ENCODE assay signal across 31 cellular contexts in the genomic region with DNA sequence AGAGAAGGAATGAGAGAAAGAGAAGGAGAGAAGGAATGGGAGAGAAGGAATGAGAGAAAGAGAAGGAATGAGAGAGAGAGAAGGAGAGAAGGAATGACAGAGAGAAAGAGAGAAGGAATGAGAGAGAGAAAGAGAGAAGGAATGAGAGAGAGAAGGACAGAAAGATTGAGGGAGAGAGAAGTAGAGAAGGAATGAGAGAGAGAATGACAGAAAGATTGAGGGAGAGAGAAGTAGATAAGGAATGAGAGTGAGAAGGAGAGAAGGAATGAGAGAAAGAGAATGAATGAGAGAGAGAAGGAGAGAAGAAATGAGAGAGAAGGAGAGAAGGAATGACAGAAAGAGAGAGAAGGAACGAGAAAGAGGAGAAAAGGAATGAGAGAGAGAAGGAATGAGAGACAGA. TPM values are rescaled to one million over a fixed set of nuclear protein-coding genes. Genes with fewer than 3 reads are reported as not detected.
"Had no signal": no experiment of that assay in that cellular context is flagged by ENCODE, and none has a peak within 500 bp of the region (broad histone marks: within the 10 kb centered on the region; RNA-seq: fewer than 3 reads in every experiment).

No MANE protein-coding gene starts in this region.

- H3K4me1 Mint-ChIP-seq: activated CD4-positive, alpha-beta memory T cell treated with anti-CD3 and anti-CD28 coated beads, Interleukin-2, amount 10 ng/mL, durations not matched to agents 7 days and 5 days; activated CD4-positive, alpha-beta T cell treated with anti-CD3 and anti-CD28 coated beads, Interleukin-2, amount 10 ng/mL, durations not matched to agents 7 days and 5 days; activated CD8-positive, alpha-beta memory T cell treated with anti-CD3 and anti-CD28 coated beads, Interleukin-2, amount 10 ng/mL, durations not matched to agents 7 days and 5 days; mesothelial cell of epicardium had no signal

- H3K4me3 Mint-ChIP-seq: activated CD4-positive, alpha-beta memory T cell treated with anti-CD3 and anti-CD28 coated beads, Interleukin-2, amount 10 ng/mL, durations not matched to agents 7 days and 5 days; activated CD4-positive, alpha-beta T cell treated with anti-CD3 and anti-CD28 coated beads, Interleukin-2, amount 10 ng/mL, durations not matched to agents 7 days and 5 days; activated CD8-positive, alpha-beta memory T cell treated with anti-CD3 and anti-CD28 coated beads, Interleukin-2, amount 10 ng/mL, durations not matched to agents 7 days and 5 days; activated naive CD8-positive, alpha-beta T cell treated with anti-CD3 and anti-CD28 coated beads, Interleukin-2, amount 50 U/mL, for 24 hours; mesothelial cell of epicardium; stimulated activated memory B cell treated with anti-CD40 and anti-IgM and Interleukin-4, amounts not matched to agents 10 μg/mL and 1 μg/mL and 100 μg/mL, for 72 hours; stimulated activated naive CD8-positive, alpha-beta T cell treated with anti-CD3 and anti-CD28 coated beads, Interleukin-15, amount 100 ng/mL, for 72 hours; T-helper 1 cell treated with Interleukin-12 subunit alpha and Interleukin-12 subunit beta and Interleukin-4 antibody, amounts not matched to agents 30 μg/mL and 1 μg/mL, for 36 hours had no signal

- H3K36me3 Mint-ChIP-seq: mesothelial cell of epicardium; stimulated activated memory B cell treated with anti-CD40 and anti-IgM and Interleukin-4, amounts not matched to agents 10 μg/mL and 1 μg/mL and 100 μg/mL, for 72 hours had no signal

- ATAC-seq: activated CD8-positive, alpha-beta memory T cell treated with anti-CD3 and anti-CD28 coated beads, Interleukin-2, amount 10 ng/mL, durations not matched to agents 7 days and 5 days; activated naive CD8-positive, alpha-beta T cell treated with anti-CD3 and anti-CD28 coated beads, Interleukin-2, amount 50 U/mL, for 24 hours; stimulated activated memory B cell treated with anti-CD40 and anti-IgM and Interleukin-4, amounts not matched to agents 10 μg/mL and 1 μg/mL and 100 μg/mL, for 72 hours; stimulated activated naive CD8-positive, alpha-beta T cell treated with anti-CD3 and anti-CD28 coated beads, Interleukin-15, amount 100 ng/mL, for 72 hours had no signal

- H3K27me3 Mint-ChIP-seq: activated CD4-positive, alpha-beta T cell treated with anti-CD3 and anti-CD28 coated beads, Interleukin-2, amount 10 ng/mL, durations not matched to agents 7 days and 5 days had no signal

- H3K27ac ChIP-seq: thyroid gland, upper lobe of left lung, vagina, WERI-Rb-1 had no signal

- H3K27ac Mint-ChIP-seq: activated CD4-positive, alpha-beta memory T cell treated with anti-CD3 and anti-CD28 coated beads, Interleukin-2, amount 10 ng/mL, durations not matched to agents 7 days and 5 days; activated CD4-positive, alpha-beta T cell treated with anti-CD3 and anti-CD28 coated beads, Interleukin-2, amount 10 ng/mL, durations not matched to agents 7 days and 5 days; activated CD8-positive, alpha-beta memory T cell treated with anti-CD3 and anti-CD28 coated beads, Interleukin-2, amount 10 ng/mL, durations not matched to agents 7 days and 5 days; activated naive CD8-positive, alpha-beta T cell treated with anti-CD3 and anti-CD28 coated beads, Interleukin-2, amount 50 U/mL, for 24 hours; mesothelial cell of epicardium; stimulated activated memory B cell treated with anti-CD40 and anti-IgM and Interleukin-4, amounts not matched to agents 10 μg/mL and 1 μg/mL and 100 μg/mL, for 72 hours; T-helper 1 cell treated with Interleukin-12 subunit alpha and Interleukin-12 subunit beta and Interleukin-4 antibody, amounts not matched to agents 30 μg/mL and 1 μg/mL, for 36 hours had no signal

- DNase-seq: activated CD4-positive, alpha-beta memory T cell treated with anti-CD3 and anti-CD28 coated beads, Interleukin-2, amount 10 ng/mL, durations not matched to agents 7 days and 5 days; activated CD4-positive, alpha-beta T cell treated with anti-CD3 and anti-CD28 coated beads for 1 hour; activated CD4-positive, alpha-beta T cell treated with anti-CD3 and anti-CD28 coated beads, Interleukin-2, amount 10 ng/mL, durations not matched to agents 7 days and 5 days; activated CD8-positive, alpha-beta memory T cell treated with anti-CD3 and anti-CD28 coated beads, Interleukin-2, amount 10 ng/mL, durations not matched to agents 7 days and 5 days; activated gamma-delta T cell; activated naive CD4-positive, alpha-beta T cell treated with anti-CD3 and anti-CD28 coated beads, Interleukin-2, amount 50 U/mL, for 16 hours; activated naive CD8-positive, alpha-beta T cell treated with anti-CD3 and anti-CD28 coated beads, Interleukin-2, amount 50 U/mL, for 24 hours; left colon; mammary epithelial cell; naive B cell; small intestine; stimulated activated CD4-positive, alpha-beta T cell treated with anti-CD3 and anti-CD28 coated beads, Interleukin-4, amount 100 ng/mL, for 24 hours; stimulated activated CD8-positive, alpha-beta memory T cell treated with anti-CD3 and anti-CD28 coated beads, Interleukin-4, amount 100 ng/mL, for 48 hours; stimulated activated naive CD8-positive, alpha-beta T cell treated with anti-CD3 and anti-CD28 coated beads, Interleukin-15, amount 100 ng/mL, for 72 hours; SW 1271; T-helper 9 cell; thyroid gland; upper lobe of left lung had no signal

RNA-seq across cellular contexts. Expression of gene APOL5, which starts 34.1 kb away (rescaled TPM):
- total RNA-seq: activated CD4-positive, alpha-beta memory T cell treated with anti-CD3 and anti-CD28 coated beads, Interleukin-2, amount 10 ng/mL, durations not matched to agents 7 days and 5 days; activated CD4-positive, alpha-beta T cell treated with anti-CD3 and anti-CD28 coated beads, Interleukin-2, amount 10 ng/mL, durations not matched to agents 7 days and 5 days; activated CD8-positive, alpha-beta memory T cell treated with anti-CD3 and anti-CD28 coated beads, Interleukin-2, amount 10 ng/mL, durations not matched to agents 7 days and 5 days; endothelial cell of umbilical vein; fibroblast of lung; fibroblast of villous mesenchyme; left colon; liver; mammary epithelial cell; mesothelial cell of epicardium; omental fat pad; posterior vena cava; renal cortical epithelial cell; sciatic nerve; thyroid gland; upper lobe of left lung; vagina had no signal
